In the genomic region with DNA sequence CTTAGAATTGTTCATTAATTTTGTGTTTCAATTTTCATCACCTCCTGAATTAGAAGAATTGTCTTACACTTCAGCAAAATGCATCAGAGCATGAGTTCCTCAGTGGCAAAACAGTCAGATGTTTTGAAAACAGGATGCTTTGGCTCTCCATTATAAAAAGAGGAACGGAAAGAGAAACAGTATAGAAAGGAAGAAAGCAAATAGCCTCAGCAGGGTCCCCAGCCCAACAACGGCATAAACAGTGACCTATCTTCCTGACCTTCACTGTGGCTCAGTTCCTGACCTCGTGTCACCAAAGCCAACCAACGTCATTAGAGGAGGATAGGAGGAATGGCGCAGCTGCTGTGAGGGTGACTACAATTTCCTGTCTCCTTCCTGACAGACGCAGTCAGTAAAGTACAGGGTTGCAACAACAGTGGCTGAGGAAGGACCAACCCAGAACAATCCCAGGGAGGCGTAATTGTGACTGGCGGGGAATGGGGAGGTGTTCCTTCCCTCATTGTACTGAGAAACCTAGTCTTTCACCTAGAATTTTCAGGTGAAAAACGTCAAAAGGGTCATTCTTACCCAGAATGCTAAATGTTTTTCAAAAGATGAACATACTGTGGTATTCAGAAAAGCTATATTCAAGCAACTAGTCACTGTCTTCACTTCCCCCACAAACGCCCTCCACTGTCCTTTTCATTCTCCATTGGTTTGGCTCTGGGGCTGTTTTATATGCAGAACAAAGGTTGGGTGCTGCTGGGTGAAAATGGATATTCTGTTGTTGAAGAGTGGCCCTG, we compare ENCODE assay signal across 9 cellular contexts.
DNase-seq lines count a peak whose midpoint lies in the region; ATAC-seq, FAIRE-seq and TF ChIP-seq lines count a peak whose summit lies in the region.
"Had no signal": no experiment of that assay in that cellular context is flagged by ENCODE, and none has a peak within 500 bp of the region (broad histone marks: within the 10 kb centered on the region; RNA-seq: fewer than 3 reads in every experiment).

No MANE protein-coding gene starts in this region.

- peaks cover 68% of the 10 kb centered on the region for H3K4me1 Mint-ChIP-seq in activated B cell treated with CpG ODN at 0.5 μM for 24 hours
- peaks cover 70% of the 10 kb centered on the region for H3K4me1 Mint-ChIP-seq in stimulated activated naive CD8-positive, alpha-beta T cell treated with anti-CD3 and anti-CD28 coated beads, Interleukin-15, Interleukin-2, amounts not matched to agents 100 ng/mL and 50 ng/mL, for 24 hours (ENCODE audit: low read depth)

- peak overlapping the region; percentile 98 for H3K27ac Mint-ChIP-seq in activated B cell treated with CpG ODN at 0.5 μM for 24 hours
- peak overlapping the region; percentile 99 for H3K27ac Mint-ChIP-seq in stimulated activated naive CD8-positive, alpha-beta T cell treated with anti-CD3 and anti-CD28 coated beads, Interleukin-15, Interleukin-2, amounts not matched to agents 100 ng/mL and 50 ng/mL, for 24 hours

- H3K27me3 Mint-ChIP-seq in activated B cell treated with CpG ODN at 0.5 μM for 24 hours: no peaks in the 10 kb centered on the region
- H3K27me3 Mint-ChIP-seq in stimulated activated naive CD8-positive, alpha-beta T cell treated with anti-CD3 and anti-CD28 coated beads, Interleukin-15, Interleukin-2, amounts not matched to agents 100 ng/mL and 50 ng/mL, for 24 hours: no peaks in the 10 kb centered on the region

- no peak for TF ChIP-seq EP300 in A549 (IDR thresholded peaks at IDR 0.05)

- peak overlapping the region; percentile 95 for H3K4me2 ChIP-seq in A549

- H3K4me3 ChIP-seq in A549 (peak overlapping the region; percentile 88), colonic mucosa (peak overlapping the region; percentile 10), muscle layer of duodenum (ENCODE audit: low read depth in 1 of 2, low read length in 2 of 2) (peak overlapping the region; percentile 85 to 96)

- peaks cover 73% of the 10 kb centered on the region for H3K36me3 Mint-ChIP-seq in activated B cell treated with CpG ODN at 0.5 μM for 24 hours (ENCODE audit: low read depth)
- H3K36me3 Mint-ChIP-seq in stimulated activated naive CD8-positive, alpha-beta T cell treated with anti-CD3 and anti-CD28 coated beads, Interleukin-15, Interleukin-2, amounts not matched to agents 100 ng/mL and 50 ng/mL, for 24 hours (ENCODE audit: low read depth): peaks cover 35% of the 10 kb centered on the region

- H3K9me3 ChIP-seq in A549 (no peaks in the 10 kb centered on the region), colonic mucosa (no peaks in the 10 kb centered on the region), muscle layer of duodenum (ENCODE audit: control insufficient read depth in 1 of 2, low read length in 2 of 2) (no peaks in the 10 kb centered on the region)

- TF ChIP-seq CTCF in A549 (IDR thresholded peaks at IDR 0.05) (no peak), activated B cell treated with CpG ODN at 0.5 μM for 24 hours (IDR thresholded peaks at IDR 0.05) (no peak), colonic mucosa (IDR thresholded peaks at IDR 0.05) (no peak)

- CTCF ChIA-PET in A549 (lab: Yijun Ruan, JAX) (interaction anchor here (1.1 kb wide), 1 partner anchor 166 kb away, joined by 3 read pairs; no protein-coding TSS in a partner anchor), activated B cell treated with CpG ODN at 0.5 μM for 24 hours (lab: Charles Lee) (interaction anchor here (0.7 to 2.9 kb wide), 10 partner anchors 14 to 160 kb away, joined by 3 to 17 read pairs (median 3); no protein-coding TSS in a partner anchor)

- H3K27ac ChIP-seq in A549 (peak overlapping the region; percentile 92 to 95), colonic mucosa (peak overlapping the region; percentile 39), muscle layer of duodenum (ENCODE audit: low read length) (peak overlapping the region; percentile 97)

- no peaks in the 10 kb centered on the region for H3K9me3 Mint-ChIP-seq in activated B cell treated with CpG ODN at 0.5 μM for 24 hours
- H3K9me3 Mint-ChIP-seq in stimulated activated naive CD8-positive, alpha-beta T cell treated with anti-CD3 and anti-CD28 coated beads, Interleukin-15, Interleukin-2, amounts not matched to agents 100 ng/mL and 50 ng/mL, for 24 hours: no peaks in the 10 kb centered on the region

- TF ChIP-seq POLR2A in A549 (IDR thresholded peaks at IDR 0.05; ENCODE audit: low read length): no peak

- TF ChIP-seq RAD21 in A549 (conservative IDR thresholded peaks at IDR 0.05 in 1 of 2, IDR thresholded peaks at IDR 0.05 in 1 of 2): no peak

- 9% methylated on average over 10 of the region's 10 CpGs for WGBS in A549 (ENCODE audit: missing lambda C conversion rate)

- POLR2A ChIA-PET in A549 (lab: Yijun Ruan, JAX) (no interaction called here), activated B cell treated with CpG ODN at 0.5 μM for 24 hours (lab: Charles Lee) (interaction anchor here (0.6 to 11.2 kb wide), 20 partner anchors 7 to 109 kb away, joined by 3 to 279 read pairs (median 6); no protein-coding TSS in a partner anchor)

- H3K27me3 ChIP-seq in colonic mucosa: no peaks in the 10 kb centered on the region
- H3K27me3 ChIP-seq in muscle layer of duodenum (ENCODE audit: low read depth, low read length): no peaks in the 10 kb centered on the region

- peak overlapping the region; percentile 98 for H3K4me3 Mint-ChIP-seq in activated B cell treated with CpG ODN at 0.5 μM for 24 hours
- peak overlapping the region; percentile 95 for H3K4me3 Mint-ChIP-seq in stimulated activated naive CD8-positive, alpha-beta T cell treated with anti-CD3 and anti-CD28 coated beads, Interleukin-15, Interleukin-2, amounts not matched to agents 100 ng/mL and 50 ng/mL, for 24 hours

- H3K9ac ChIP-seq in colonic mucosa (ENCODE audit: low read depth in 2 of 2, low read length in 2 of 2): peak overlapping the region in 1 of 2 donors; percentile 51

- no peak for FAIRE-seq in A549 (lab: Jason Lieb, UNC)

- DNase-seq in A549 (ENCODE audit: low read depth in 1 of 2, low spot score in 1 of 2): peak in 1 of 2 experiments; percentile 56
- peak; percentile 57 for DNase-seq in activated B cell treated with CpG ODN at 0.5 μM for 24 hours
- peak; percentile 50 for DNase-seq in colonic mucosa
- no peak for DNase-seq in NCI-H524 treated with DMSO at 0.1 percent for 48 hours (lab: John Stamatoyannopoulos, UW)
- DNase-seq: DND-41 had no signal

- H3K36me3 ChIP-seq in colonic mucosa (no peaks in the 10 kb centered on the region), muscle layer of duodenum (ENCODE audit: control insufficient read depth in 1 of 2, insufficient read depth in 2 of 2, low read length in 2 of 2) (no peaks in the 10 kb centered on the region)

- ATAC-seq in A549 (peak in 1 of 2 experiments; percentile 60; a peak in 3 of 6 replicates), GM19328 (IDR thresholded peaks at IDR 0.05; ENCODE audit: unreplicated experiment) (peak; percentile 62), HG03457 (IDR thresholded peaks at IDR 0.05; ENCODE audit: unreplicated experiment) (peak; percentile 85), activated B cell treated with CpG ODN at 0.5 μM for 24 hours (ENCODE audit: low read depth) (peak; percentile 77)

- H3K4me1 ChIP-seq in A549 (peaks cover 44% of the 10 kb centered on the region), colonic mucosa (no peaks in the 10 kb centered on the region), muscle layer of duodenum (ENCODE audit: control insufficient read depth in 1 of 2, insufficient read depth in 2 of 2, low read length in 2 of 2) (peaks cover 4 to 21% of the 10 kb centered on the region in 2 donors)

- intact Hi-C loops in activated B cell treated with CpG ODN at 0.5 μM for 24 hours (cut with micrococcal nuclease) (loop anchor here (1.0 to 10.0 kb wide), 11 partner anchors 7 to 1371 kb away; a partner anchor contains a TSS), colonic mucosa (cut with DNase I) (loop anchor here (5.0 kb wide), 1 partner anchor 59 kb away; no protein-coding TSS in a partner anchor)

TF ChIP-seq in A549, 52 proteins besides CTCF, POLR2A, EP300 and RAD21:
- TF ChIP-seq TFCP2L1 (CRISPR knock-in tag; IDR thresholded peaks at IDR 0.05) (no peak), RARB (CRISPR knock-in tag; IDR thresholded peaks at IDR 0.05) (no peak), HDAC2 (IDR thresholded peaks at IDR 0.05) (no peak), HOXA7 (CRISPR knock-in tag; IDR thresholded peaks at IDR 0.05) (0 out of 2 replicates have a peak, but pooled peaks have one; percentile 11), CEBPB (IDR thresholded peaks at IDR 0.05) (0 out of 4 replicates have a peak, but pooled peaks of 1 of the 2 experiments have one; percentile 35), TP53 (CRISPR knock-in tag; IDR thresholded peaks at IDR 0.05) (no peak), RNF2 (IDR thresholded peaks at IDR 0.05; ENCODE audit: borderline replicate concordance, low read depth) (no peak), RCOR1 (IDR thresholded peaks at IDR 0.05; ENCODE audit: low read depth, low read length) (no peak)

Comparison
In these comparisons a context has a peak if more than half of its experiments do, and no peak if none do; other contexts are left out.
1. H3K27ac ChIP-seq: peak in every context shown above with its lines; median percentile 97 in muscle layer of duodenum; 94 in A549; 39 in colonic mucosa.
2. H3K4me3 ChIP-seq: peak in every context shown above with its lines; median percentile 90 in muscle layer of duodenum; 88 in A549; 10 in colonic mucosa.